ENCODE assay signal across 8 cellular contexts in the genomic region with DNA sequence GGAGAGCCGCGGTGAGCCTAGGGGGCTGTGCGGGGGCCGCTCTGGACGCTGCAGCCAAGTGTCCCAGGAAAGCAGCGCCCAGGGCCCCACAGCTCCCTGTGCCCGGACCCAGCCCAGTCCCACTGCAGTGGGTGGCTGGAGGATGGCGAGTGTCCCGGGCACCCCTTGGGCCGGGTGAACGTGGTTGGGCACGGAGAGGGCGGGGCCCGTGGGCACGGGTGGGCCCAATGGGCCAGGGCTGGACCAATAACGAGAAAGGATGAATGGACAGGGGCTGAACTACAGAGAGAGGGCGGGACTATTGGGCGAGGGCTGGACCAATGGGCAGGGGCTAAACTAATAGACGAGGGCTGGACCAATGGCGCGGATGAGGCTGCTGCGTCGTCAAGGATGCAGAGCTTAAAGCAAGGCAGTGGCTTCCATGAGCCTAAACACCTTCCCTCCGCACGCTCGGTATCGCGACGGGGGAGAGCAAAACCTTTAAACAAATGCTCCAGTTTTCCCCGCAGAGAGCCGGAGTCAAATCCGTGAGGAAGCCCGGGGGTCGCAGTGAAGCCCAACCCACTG. TPM values are rescaled to one million over a fixed set of nuclear protein-coding genes. Genes with fewer than 3 reads are reported as not detected.
DNase-seq lines count a peak whose midpoint lies in the region; ATAC-seq and TF ChIP-seq lines count a peak whose summit lies in the region.

No MANE protein-coding gene starts in this region.

- TF ChIP-seq CTCF in AG09319 (IDR thresholded peaks at IDR 0.05; ENCODE audit: low read depth, low read length) (no peak), choroid plexus epithelial cell (conservative IDR thresholded peaks at IDR 0.05; ENCODE audit: low read depth, low read length) (no peak), kidney epithelial cell (IDR thresholded peaks at IDR 0.05; ENCODE audit: insufficient read depth, low read length, poor library complexity, severe bottlenecking) (no peak)

- ATAC-seq in GM19025 (IDR thresholded peaks at IDR 0.05; ENCODE audit: low read depth, unreplicated experiment) (peak; percentile 80), HG03342 (IDR thresholded peaks at IDR 0.05; ENCODE audit: unreplicated experiment) (peak; percentile 88)

- no peaks in the 10 kb centered on the region for H3K36me3 ChIP-seq in kidney epithelial cell (ENCODE audit: control insufficient read depth, insufficient read depth, low read length)

- H3K4me3 ChIP-seq in choroid plexus epithelial cell (ENCODE audit: low read depth, low read length) (peak overlapping the region; percentile 97), kidney epithelial cell (ENCODE audit: low read depth, low read length) (peak overlapping the region; percentile 64)

- H3K27me3 ChIP-seq in kidney epithelial cell (ENCODE audit: control insufficient read depth, insufficient read depth, low read length), result no peaks in the 10 kb centered on the region

- DNase-seq in AG09319 (ENCODE audit: extremely low read depth, low read depth) (peak; percentile 97), NCI-H345 treated with DMSO at 0.1 percent for 48 hours (lab: John Stamatoyannopoulos, UW; ENCODE audit: unreplicated experiment) (peak; percentile 95), choroid plexus epithelial cell (ENCODE audit: low read depth) (peak; percentile 99), kidney epithelial cell (ENCODE audit: low read depth) (peak; percentile 95)
- peak; percentile 86 for DNase-seq in activated CD4-positive, CD25-positive, alpha-beta regulatory T cell treated with anti-CD3 and anti-CD28 coated beads, Interleukin-2, amount 50 U/mL, for 16 hours (ENCODE audit: low read depth, low spot score)
- DNase-seq in stimulated activated CD4-positive, alpha-beta T cell treated with anti-CD3 and anti-CD28 coated beads, Interleukin-15, amount 100 ng/mL, for 48 hours (ENCODE audit: low read depth in 2 of 2), result peak; percentile 91 to 94

RNA-seq across cellular contexts. Expression of a gene that starts 0.5 kb away (rescaled TPM):
- 58.6 and 69.5 TPM in 2 replicates for total RNA-seq in kidney epithelial cell

RNA-seq across cellular contexts. Expression of a gene that starts 24.6 kb away (rescaled TPM):
- total RNA-seq in kidney epithelial cell, result 71.8 and 76.0 TPM in 2 replicates

RNA-seq across cellular contexts. Expression of a gene that starts 29.2 kb away (rescaled TPM):
- total RNA-seq in kidney epithelial cell, result 48.4 and 66.1 TPM in 2 replicates

RNA-seq across cellular contexts. Expression of a gene that starts 52.4 kb away (rescaled TPM):
- total RNA-seq in kidney epithelial cell, result 1.1 and 2.8 TPM in 2 replicates

Comparison
In these comparisons a context has a peak if more than half of its experiments do, and no peak if none do; other contexts are left out.
1. Peak in every context shown above with its lines: DNase-seq, ATAC-seq and H3K4me3 ChIP-seq.